Comparison of ENCODE assay signal across 1 cellular context in the genomic region with DNA sequence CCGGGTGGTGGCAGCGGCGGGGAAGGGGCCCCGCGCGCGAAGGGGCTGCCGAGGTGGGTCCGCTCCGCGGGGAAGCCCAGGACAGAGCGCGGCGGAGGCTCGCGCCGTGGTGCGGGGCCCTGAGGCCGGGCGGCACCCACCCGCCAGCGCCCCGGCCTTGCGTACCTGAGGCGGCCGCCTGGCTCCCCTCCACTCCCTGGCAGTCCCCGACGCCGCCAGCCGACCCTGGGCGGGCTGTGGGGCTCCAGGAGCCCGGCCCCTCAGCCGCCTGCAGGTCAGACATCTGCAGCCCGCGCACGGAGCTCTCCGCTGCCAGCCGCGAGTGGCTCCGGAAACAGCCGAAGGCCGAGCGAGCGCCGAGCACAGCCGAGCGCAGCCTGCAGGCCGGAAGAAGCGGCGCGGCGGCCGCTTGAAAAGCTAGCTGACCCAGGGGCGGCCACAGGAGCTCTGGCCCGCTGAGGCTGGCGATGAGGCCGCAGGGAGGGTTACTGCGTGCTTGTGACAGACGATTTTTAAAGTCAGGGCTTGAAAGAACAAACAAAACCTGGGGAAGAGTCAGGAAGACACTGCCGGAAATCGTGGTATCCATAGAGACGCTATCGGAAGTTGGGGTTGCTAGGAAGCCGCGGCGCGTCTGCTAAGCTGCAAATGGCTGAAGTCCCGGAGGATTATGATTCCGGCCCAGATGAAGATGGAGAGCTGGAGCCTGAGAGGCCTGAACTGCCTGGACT.
A peak's percentile ranks its signal among the peaks of the same experiment; 100 is the strongest.
TF ChIP-seq lines count a peak whose summit lies in the region.

A gene (plus strand): TSS at position 609 of the 731 bp plus-strand sequence. CDS start 40 bp downstream, at position 649.
A gene with protein sequence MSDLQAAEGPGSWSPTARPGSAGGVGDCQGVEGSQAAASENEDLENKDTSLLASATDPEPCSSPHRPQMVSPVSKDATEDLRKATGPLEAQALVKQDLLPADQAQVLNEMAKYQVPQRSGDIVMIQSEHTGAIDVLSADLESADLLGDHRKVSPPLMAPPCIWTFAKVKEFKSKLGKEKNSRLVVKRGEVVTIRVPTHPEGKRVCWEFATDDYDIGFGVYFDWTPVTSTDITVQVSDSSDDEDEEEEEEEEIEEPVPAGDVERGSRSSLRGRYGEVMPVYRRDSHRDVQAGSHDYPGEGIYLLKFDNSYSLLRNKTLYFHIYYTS (minus strand): TSS at position 324 of the 731 bp plus-strand sequence. CDS start 41 bp downstream, at position 283.

TF ChIP-seq in liver, 16 proteins besides CTCF, POLR2A, EP300 and RAD21 (continued from another document):
- TF ChIP-seq, protein P1, sequence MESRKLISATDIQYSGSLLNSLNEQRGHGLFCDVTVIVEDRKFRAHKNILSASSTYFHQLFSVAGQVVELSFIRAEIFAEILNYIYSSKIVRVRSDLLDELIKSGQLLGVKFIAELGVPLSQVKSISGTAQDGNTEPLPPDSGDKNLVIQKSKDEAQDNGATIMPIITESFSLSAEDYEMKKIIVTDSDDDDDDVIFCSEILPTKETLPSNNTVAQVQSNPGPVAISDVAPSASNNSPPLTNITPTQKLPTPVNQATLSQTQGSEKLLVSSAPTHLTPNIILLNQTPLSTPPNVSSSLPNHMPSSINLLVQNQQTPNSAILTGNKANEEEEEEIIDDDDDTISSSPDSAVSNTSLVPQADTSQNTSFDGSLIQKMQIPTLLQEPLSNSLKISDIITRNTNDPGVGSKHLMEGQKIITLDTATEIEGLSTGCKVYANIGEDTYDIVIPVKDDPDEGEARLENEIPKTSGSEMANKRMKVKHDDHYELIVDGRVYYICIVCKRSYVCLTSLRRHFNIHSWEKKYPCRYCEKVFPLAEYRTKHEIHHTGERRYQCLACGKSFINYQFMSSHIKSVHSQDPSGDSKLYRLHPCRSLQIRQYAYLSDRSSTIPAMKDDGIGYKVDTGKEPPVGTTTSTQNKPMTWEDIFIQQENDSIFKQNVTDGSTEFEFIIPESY (IDR thresholded peaks at IDR 0.05) = no peak
- TF ChIP-seq NR2F2 (IDR thresholded peaks at IDR 0.05) (no peak), FOXA2 (IDR thresholded peaks at IDR 0.05) (no peak), HNF4G (IDR thresholded peaks at IDR 0.05) (no peak), GABPA (IDR thresholded peaks at IDR 0.05 in 1 of 2, conservative IDR thresholded peaks at IDR 0.05 in 1 of 2) (peak; percentile 81 to 91)
- TF ChIP-seq, protein P2, sequence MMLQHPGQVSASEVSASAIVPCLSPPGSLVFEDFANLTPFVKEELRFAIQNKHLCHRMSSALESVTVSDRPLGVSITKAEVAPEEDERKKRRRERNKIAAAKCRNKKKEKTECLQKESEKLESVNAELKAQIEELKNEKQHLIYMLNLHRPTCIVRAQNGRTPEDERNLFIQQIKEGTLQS (IDR thresholded peaks at IDR 0.05) = no peak
